1 cellular context compared by ENCODE assay signal in genomic region chr3:169760479-169760878, GRCh38.
TF ChIP-seq lines count a peak whose summit lies in the region.

No MANE protein-coding gene starts in this region.

TF ChIP-seq in GM12878, 131 proteins besides CTCF, POLR2A, EP300 and RAD21:
- TF ChIP-seq JUNB (IDR thresholded peaks at IDR 0.05) (peak; percentile 39; the same call in 1 of the 2 replicates), KAT2A (conservative IDR thresholded peaks at IDR 0.05; ENCODE audit: control insufficient read depth, low read depth, low read length) (no peak)
TF ChIP-seq in GM12878: peak in this region for 1.
